ENCODE assay signal across 10 cellular contexts in genomic region chr3:5095879-5096278, GRCh38. TPM values are rescaled to one million over a fixed set of nuclear protein-coding genes. Genes with fewer than 3 reads are reported as not detected.
DNase-seq lines count a peak whose midpoint lies in the region; ATAC-seq and TF ChIP-seq lines count a peak whose summit lies in the region.
"Had no signal": no experiment of that assay in that cellular context is flagged by ENCODE, and none has a peak within 500 bp of the region (broad histone marks: within the 10 kb centered on the region; RNA-seq: fewer than 3 reads in every experiment).

No MANE protein-coding gene starts in this region.

- peaks cover 3% of the 10 kb centered on the region for H3K4me1 Mint-ChIP-seq in activated naive CD8-positive, alpha-beta T cell treated with anti-CD3 and anti-CD28 coated beads for 36 hours

- ATAC-seq in heart right ventricle, result peak; percentile 78 to 90 (median 85)
- ATAC-seq: T-helper 17 cell had no signal

- peak overlapping the region in 9 of 10 donors; percentile 12 to 46 (median 35) for H3K4me3 ChIP-seq in heart right ventricle
- no peak overlapping the region for H3K4me3 ChIP-seq in parathyroid adenoma (ENCODE audit: low read depth, low read length)

- H3K79me2 ChIP-seq in parathyroid adenoma, result no peaks in the 10 kb centered on the region

- H3K27me3 Mint-ChIP-seq in activated naive CD8-positive, alpha-beta T cell treated with anti-CD3 and anti-CD28 coated beads for 36 hours, result peaks cover 50% of the 10 kb centered on the region

- TF ChIP-seq CTCF in heart right ventricle (IDR thresholded peaks at IDR 0.05) (peak in 2 of 9 donors; percentile 18 to 28), parathyroid adenoma (IDR thresholded peaks at IDR 0.05) (no peak)

- no peak overlapping the region for H3K9ac ChIP-seq in parathyroid adenoma

- peak; percentile 48 for DNase-seq in Ammon's horn (ENCODE audit: low spot score)
- DNase-seq in activated naive CD8-positive, alpha-beta T cell treated with anti-CD3 and anti-CD28 coated beads for 36 hours, result peak; percentile 53
- DNase-seq in heart right ventricle, result peak; percentile 45 to 65
- DNase-seq in NCI-H345 treated with DMSO at 0.1 percent for 48 hours (lab: John Stamatoyannopoulos, UW; ENCODE audit: unreplicated experiment), result no peak
- DNase-seq in T1000 (lab: John Stamatoyannopoulos, UW), result no peak
- no peak for DNase-seq in NCI-H1436 treated with DMSO at 0.1 percent for 48 hours (lab: John Stamatoyannopoulos, UW)
- DNase-seq in kidney tubule cell (ENCODE audit: low spot score), result no peak
- DNase-seq: HCEC 1CT, T-helper 17 cell had no signal

- H3K4me1 ChIP-seq in heart right ventricle (peaks cover 0 to 15% (median 9%) of the 10 kb centered on the region in 9 donors), parathyroid adenoma (no peaks in the 10 kb centered on the region)

- H3K27ac Mint-ChIP-seq in activated naive CD8-positive, alpha-beta T cell treated with anti-CD3 and anti-CD28 coated beads for 36 hours, result no peak overlapping the region
- H3K27ac Mint-ChIP-seq: T-helper 17 cell had no signal

- no peak overlapping the region for H3K4me2 ChIP-seq in parathyroid adenoma (ENCODE audit: low read length)

- H3K9me3 ChIP-seq in heart right ventricle (no peaks in the 10 kb centered on the region), parathyroid adenoma (ENCODE audit: control insufficient read depth, low read length) (no peaks in the 10 kb centered on the region)

- no peaks in the 10 kb centered on the region for H3K9me3 Mint-ChIP-seq in activated naive CD8-positive, alpha-beta T cell treated with anti-CD3 and anti-CD28 coated beads for 36 hours

- H2AFZ ChIP-seq in parathyroid adenoma, result peak overlapping the region; percentile 77

- 1 to 2% methylated on average over 33 of the region's 33 CpGs for WGBS in heart right ventricle, 2 donors

- H3K36me3 Mint-ChIP-seq in activated naive CD8-positive, alpha-beta T cell treated with anti-CD3 and anti-CD28 coated beads for 36 hours, result no peaks in the 10 kb centered on the region

- H3K27ac ChIP-seq in heart right ventricle (peak overlapping the region in 4 of 10 donors; percentile 1 to 35 (median 16)), parathyroid adenoma (no peak overlapping the region)

- H3K36me3 ChIP-seq in heart right ventricle (no peaks in the 10 kb centered on the region), parathyroid adenoma (ENCODE audit: control insufficient read depth, insufficient read depth, low read length) (no peaks in the 10 kb centered on the region)

- H3K4me3 Mint-ChIP-seq in activated naive CD8-positive, alpha-beta T cell treated with anti-CD3 and anti-CD28 coated beads for 36 hours, result peak overlapping the region; percentile 57
- H3K4me3 Mint-ChIP-seq: T-helper 17 cell had no signal

- intact Hi-C loops in heart right ventricle (cut with DNase I), result no loop called here

- H3K27me3 ChIP-seq in heart right ventricle, result peaks cover 0 to 12% (median 0%) of the 10 kb centered on the region in 7 donors
- no peaks in the 10 kb centered on the region for H3K27me3 ChIP-seq in parathyroid adenoma (ENCODE audit: control insufficient read depth, insufficient read depth, low read length)

RNA-seq across cellular contexts. Expression of gene ARL8B, which starts 26.2 kb away (rescaled TPM):
- total RNA-seq in activated naive CD8-positive, alpha-beta T cell treated with anti-CD3 and anti-CD28 coated beads for 36 hours, result 10 to 100 TPM; 52.7 to 56.3 TPM
- total RNA-seq in heart right ventricle, result 10 to 100 TPM; 56.1 to 74.1 (median 66.8) TPM
- polyA plus RNA-seq in heart right ventricle, result 10 to 100 TPM; 31.7 to 55.3 TPM

Comparison
In these comparisons a context has a peak if more than half of its experiments do, and no peak if none do; other contexts are left out.
1. DNase-seq: peak in Ammon's horn (single experiment), activated naive CD8-positive, alpha-beta T cell treated with anti-CD3 and anti-CD28 coated beads for 36 hours (single experiment) and heart right ventricle (2 of 2); none in NCI-H345 treated with DMSO at 0.1 percent for 48 hours (single experiment), T1000 (single experiment), NCI-H1436 treated with DMSO at 0.1 percent for 48 hours (single experiment) and kidney tubule cell (single experiment).